In the genomic region with DNA sequence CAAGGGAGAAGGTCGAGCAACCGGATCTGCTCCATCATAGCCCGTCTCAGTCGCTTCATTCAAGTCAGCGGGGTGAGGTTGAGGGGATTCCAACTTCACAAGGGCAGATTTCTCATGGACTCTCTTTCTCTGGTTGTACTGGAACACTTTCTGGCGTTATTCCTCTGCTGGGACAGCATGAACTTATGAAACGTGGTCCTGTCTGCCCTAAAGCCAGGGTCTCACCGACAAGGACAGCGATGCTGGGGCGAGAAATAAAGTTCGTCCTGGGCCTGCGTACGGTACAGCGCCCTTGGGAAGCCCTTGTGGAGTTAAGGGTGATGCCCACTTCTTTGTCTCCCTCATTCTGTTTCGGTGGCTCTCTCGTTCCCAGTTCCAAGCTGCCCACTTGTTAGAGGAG, we compare ENCODE assay signal across 13 cellular contexts. TPM values are rescaled to one million over a fixed set of nuclear protein-coding genes. Genes with fewer than 3 reads are reported as not detected.
A peak's percentile ranks its signal among the peaks of the same experiment; 100 is the strongest.
DNase-seq lines count a peak whose midpoint lies in the region; ATAC-seq and TF ChIP-seq lines count a peak whose summit lies in the region.
"Had no signal": no experiment of that assay in that cellular context is flagged by ENCODE, and none has a peak within 500 bp of the region (broad histone marks: within the 10 kb centered on the region; RNA-seq: fewer than 3 reads in every experiment).

No MANE protein-coding gene starts in this region.

- no peak overlapping the region for H3K27ac ChIP-seq in PC-3 (ENCODE audit: low read length)
- peak overlapping the region; percentile 84 for H3K27ac ChIP-seq in hepatocyte
- H3K27ac ChIP-seq in aorta (ENCODE audit: low read depth in 1 of 2, low read length in 2 of 2), result no peak overlapping the region

- ATAC-seq in PC-3 (no peak), aorta (ENCODE audit: low FRiP score) (no peak)
- ATAC-seq in stimulated activated naive B cell treated with anti-CD40 and anti-IgM and Interleukin-4, amounts not matched to agents 10 μg/mL and 1 μg/mL and 100 μg/mL, for 72 hours (replicated peaks), result no peak

- H3K79me2 ChIP-seq in PC-3 (ENCODE audit: low read length) (peaks cover 42% of the 10 kb centered on the region), hepatocyte (peaks cover 52% of the 10 kb centered on the region)

- no peaks in the 10 kb centered on the region for H3K27me3 Mint-ChIP-seq in activated naive CD4-positive, alpha-beta T cell treated with anti-CD3 and anti-CD28 coated beads for 36 hours (ENCODE audit: low read depth)
- no peaks in the 10 kb centered on the region for H3K27me3 Mint-ChIP-seq in stimulated activated naive B cell treated with anti-CD40 and anti-IgM and Interleukin-4, amounts not matched to agents 10 μg/mL and 1 μg/mL and 100 μg/mL, for 72 hours

- H3K9me3 ChIP-seq in PC-3 (ENCODE audit: low read length), result no peaks in the 10 kb centered on the region
- no peaks in the 10 kb centered on the region for H3K9me3 ChIP-seq in hepatocyte (ENCODE audit: low read depth)
- no peaks in the 10 kb centered on the region for H3K9me3 ChIP-seq in aorta (ENCODE audit: control insufficient read depth, low read length)
- H3K9me3 ChIP-seq: vagina had no signal

- H3K9me2 ChIP-seq in PC-3 (replicated peaks; ENCODE audit: low read length) (no peaks in the 10 kb centered on the region), hepatocyte (replicated peaks; ENCODE audit: insufficient read depth) (no peaks in the 10 kb centered on the region)

- WGBS in hepatocyte (ENCODE audit: low lambda C conversion rate, missing lambda C conversion rate), result 92% methylated on average over 15 of the region's 16 CpGs
- WGBS in aorta, 2 donors, result 88 to 92% methylated on average over 16 of the region's 16 CpGs

- peaks cover 9% of the 10 kb centered on the region for H3K4me1 Mint-ChIP-seq in activated naive CD4-positive, alpha-beta T cell treated with anti-CD3 and anti-CD28 coated beads for 36 hours (ENCODE audit: low read depth)
- peaks cover 10 to 11% of the 10 kb centered on the region in 2 donors for H3K4me1 Mint-ChIP-seq in stimulated activated naive B cell treated with anti-CD40 and anti-IgM and Interleukin-4, amounts not matched to agents 10 μg/mL and 1 μg/mL and 100 μg/mL, for 72 hours

- H3K4me3 Mint-ChIP-seq in activated naive CD4-positive, alpha-beta T cell treated with anti-CD3 and anti-CD28 coated beads for 36 hours, result peak overlapping the region; percentile 97
- H3K4me3 Mint-ChIP-seq in stimulated activated naive B cell treated with anti-CD40 and anti-IgM and Interleukin-4, amounts not matched to agents 10 μg/mL and 1 μg/mL and 100 μg/mL, for 72 hours, result no peak overlapping the region

- POLR2A ChIA-PET in PC-3 (lab: Charles Lee; ENCODE audit: unreplicated experiment), result interaction anchor here (0.6 kb wide), 1 partner anchor 12 kb away, joined by 6 read pairs; no protein-coding TSS in a partner anchor

- H3K36me3 Mint-ChIP-seq in activated naive CD4-positive, alpha-beta T cell treated with anti-CD3 and anti-CD28 coated beads for 36 hours (ENCODE audit: low read depth), result peaks cover 16% of the 10 kb centered on the region
- H3K36me3 Mint-ChIP-seq in stimulated activated naive B cell treated with anti-CD40 and anti-IgM and Interleukin-4, amounts not matched to agents 10 μg/mL and 1 μg/mL and 100 μg/mL, for 72 hours, result peaks cover 21 to 40% of the 10 kb centered on the region in 2 donors

- H2AFZ ChIP-seq in PC-3 (ENCODE audit: low read length) (0 out of 2 replicates have a peak overlapping the region, but pooled peaks have one; percentile 83), hepatocyte (no peak overlapping the region)

- TF ChIP-seq CTCF in PC-3 (conservative IDR thresholded peaks at IDR 0.05; ENCODE audit: low read depth, low read length) (no peak), hepatocyte (IDR thresholded peaks at IDR 0.05; ENCODE audit: poor library complexity) (no peak)

- intact Hi-C loops in activated naive CD4-positive, alpha-beta T cell treated with anti-CD3 and anti-CD28 coated beads for 36 hours (cut with micrococcal nuclease), result loop anchor here (5.0 to 10.0 kb wide), 2 partner anchors 34 to 1748 kb away; partner anchors contain the start of gene CENPF
- intact Hi-C loops in PC-3 (cut with micrococcal nuclease) (loop anchor here (5.0 kb wide), 4 partner anchors 96 to 211 kb away; partner anchors contain the start of genes ANGEL2 and VASH2), aorta (cut with DNase I) (loop anchor here in 1 of 2 donors (5.0 kb wide), 1 partner anchor 64 kb away; the partner anchor contains the start of genes NSL1 and TATDN3)

- H3K27me3 ChIP-seq in PC-3 (ENCODE audit: low read length), result no peaks in the 10 kb centered on the region
- H3K27me3 ChIP-seq in hepatocyte, result no peaks in the 10 kb centered on the region
- H3K27me3 ChIP-seq in aorta (ENCODE audit: control insufficient read depth in 1 of 2, insufficient read depth in 2 of 2, low read length in 1 of 2), result no peaks in the 10 kb centered on the region
- H3K27me3 ChIP-seq: vagina had no signal

- H3K9me3 Mint-ChIP-seq in activated naive CD4-positive, alpha-beta T cell treated with anti-CD3 and anti-CD28 coated beads for 36 hours, result peaks cover 2% of the 10 kb centered on the region
- H3K9me3 Mint-ChIP-seq in stimulated activated naive B cell treated with anti-CD40 and anti-IgM and Interleukin-4, amounts not matched to agents 10 μg/mL and 1 μg/mL and 100 μg/mL, for 72 hours, result no peaks in the 10 kb centered on the region

- no peak overlapping the region; the same call in 1 of the 2 replicates for H3K9ac ChIP-seq in PC-3 (ENCODE audit: low read length)

- peaks cover 11% of the 10 kb centered on the region for H4K20me1 ChIP-seq in PC-3 (ENCODE audit: low read length)
- H4K20me1 ChIP-seq in hepatocyte (ENCODE audit: insufficient read depth, poor library complexity, severe bottlenecking), result peaks cover 3% of the 10 kb centered on the region

- peaks cover 26% of the 10 kb centered on the region for H3K4me1 ChIP-seq in PC-3 (ENCODE audit: insufficient read depth, low read length)
- H3K4me1 ChIP-seq in hepatocyte (ENCODE audit: insufficient read depth), result peaks cover 10% of the 10 kb centered on the region
- peaks cover 0 to 2% of the 10 kb centered on the region in 2 donors for H3K4me1 ChIP-seq in aorta (ENCODE audit: control insufficient read depth in 1 of 2, insufficient read depth in 2 of 2, low read length in 2 of 2)

- BruUV-seq in PC-3 (replicated peaks; lab: Mats Ljungman, UMichigan), result no TSS peak

- peak overlapping the region; percentile 91 for H3K4me2 ChIP-seq in PC-3 (ENCODE audit: low read length)
- peak overlapping the region; percentile 71 for H3K4me2 ChIP-seq in hepatocyte

- H3K4me3 ChIP-seq in PC-3 (ENCODE audit: low read length), result peak overlapping the region; percentile 92
- H3K4me3 ChIP-seq in hepatocyte, result peak overlapping the region; percentile 59
- no peak overlapping the region for H3K4me3 ChIP-seq in aorta (ENCODE audit: low read length in 2 of 2)

- no peaks in the 10 kb centered on the region for H3F3A ChIP-seq in PC-3 (ENCODE audit: low read length, unreplicated experiment)

- CTCF ChIA-PET in activated naive CD4-positive, alpha-beta T cell treated with anti-CD3 and anti-CD28 coated beads for 36 hours (lab: Charles Lee), result interaction anchor here (0.6 to 1.8 kb wide), 2 partner anchors 138 to 158 kb away, joined by 3 to 6 read pairs; no protein-coding TSS in a partner anchor
- CTCF ChIA-PET in PC-3 (lab: Charles Lee), result no interaction called here

- H3K36me3 ChIP-seq in PC-3 (ENCODE audit: low read depth, low read length) (peaks cover 5% of the 10 kb centered on the region; the same call in 1 of the 2 replicates), hepatocyte (replicated peaks; ENCODE audit: insufficient read depth, low read depth) (no peaks in the 10 kb centered on the region), aorta (ENCODE audit: control insufficient read depth in 1 of 2, insufficient read depth in 2 of 2, low read length in 1 of 2) (no peaks in the 10 kb centered on the region)
- H3K36me3 ChIP-seq: vagina had no signal

- no peak for DNase-seq in activated naive CD4-positive, alpha-beta T cell treated with anti-CD3 and anti-CD28 coated beads for 36 hours
- no peak for DNase-seq in activated naive CD4-positive, alpha-beta T cell treated with Interleukin-2 at 50 U/mL for 16 hours
- DNase-seq in PC-3, result no peak
- DNase-seq in hepatocyte (ENCODE audit: low spot score), result no peak
- DNase-seq in stimulated activated naive B cell treated with anti-CD40 and anti-IgM and Interleukin-4, amounts not matched to agents 10 μg/mL and 1 μg/mL and 100 μg/mL, for 72 hours, result no peak
- DNase-seq in NCI-H1436 (lab: John Stamatoyannopoulos, UW), result no peak
- no peak for DNase-seq in aorta
- DNase-seq in SKM-1 treated with dmso at 0.1 percent for 144 hours (lab: John Stamatoyannopoulos, UW; ENCODE audit: unreplicated experiment), result no peak
- DNase-seq: GOT3; NCI-H526 treated with DMSO at 0.1 percent for 48 hours; stimulated activated CD4-positive, alpha-beta T cell treated with anti-CD3 and anti-CD28 coated beads, Interleukin-2, amount 100 ng/mL, for 48 hours had no signal

- H3K27ac Mint-ChIP-seq in activated naive CD4-positive, alpha-beta T cell treated with anti-CD3 and anti-CD28 coated beads for 36 hours, result no peak overlapping the region
- H3K27ac Mint-ChIP-seq in stimulated activated naive B cell treated with anti-CD40 and anti-IgM and Interleukin-4, amounts not matched to agents 10 μg/mL and 1 μg/mL and 100 μg/mL, for 72 hours, result peak overlapping the region; percentile 97

RNA-seq across cellular contexts. Expression of gene FLVCR1, which starts 1.3 kb away (rescaled TPM):
- total RNA-seq in activated naive CD4-positive, alpha-beta T cell treated with anti-CD3 and anti-CD28 coated beads for 36 hours, result 1 to 10 TPM; 6.0 to 7.3 TPM
- total RNA-seq in PC-3 (2014; rRNA removed) (13.9 and 15.4 TPM in 2 replicates), hepatocyte (32.0 and 32.5 TPM in 2 replicates), aorta (1 to 10 TPM; 6.9 to 7.7 TPM)
- polyA plus RNA-seq in hepatocyte (9.9 and 14.4 TPM in 2 replicates), aorta (1 to 10 TPM; 2.6 to 3.0 TPM)

RNA-seq across cellular contexts. Expression of gene SPATA45, which starts 9.3 kb away (rescaled TPM):
- total RNA-seq in activated naive CD4-positive, alpha-beta T cell treated with anti-CD3 and anti-CD28 coated beads for 36 hours, result not detected
- total RNA-seq in PC-3 (2014; rRNA removed) (not detected in 2 replicates), hepatocyte (0.96 TPM in 1 of 2 replicates, not detected in the other), aorta (under 1 TPM in 1 of 2 donors, not detected in 1; 0.78 TPM)
- polyA plus RNA-seq in hepatocyte (0.44 and 0.57 TPM in 2 replicates), aorta (not detected)
- total RNA-seq: vagina had no signal
- polyA plus RNA-seq: liver had no signal

Comparison
In these comparisons a context has a peak if more than half of its experiments do, and no peak if none do; other contexts are left out.
1. H3K4me3 ChIP-seq: peak in PC-3 (single experiment) and hepatocyte (single experiment); none in aorta (0 of 2).